ENCODE assay signal across 8 cellular contexts in genomic region chr3:71304684-71305083, GRCh38.
DNase-seq lines count a peak whose midpoint lies in the region; ATAC-seq, FAIRE-seq and TF ChIP-seq lines count a peak whose summit lies in the region.

No MANE protein-coding gene starts in this region.

- peak; percentile 17 for TF ChIP-seq CTCF in bronchial epithelial cell (IDR thresholded peaks at IDR 0.05; ENCODE audit: insufficient read depth, low read length, severe bottlenecking)

- no peak for ATAC-seq in activated CD8-positive, alpha-beta memory T cell treated with anti-CD3 and anti-CD28 coated beads, Interleukin-2, amount 10 ng/mL, durations not matched to agents 7 days and 5 days
- ATAC-seq in stimulated activated naive B cell treated with anti-CD40 and anti-IgM and Interleukin-4, amounts not matched to agents 10 μg/mL and 1 μg/mL and 100 μg/mL, for 72 hours (replicated peaks) = peak; percentile 15 to 19
- ATAC-seq in GM19351 (IDR thresholded peaks at IDR 0.05; ENCODE audit: unreplicated experiment) (no peak), GM19452 (IDR thresholded peaks at IDR 0.05; ENCODE audit: unreplicated experiment) (no peak)

- peaks cover 1% of the 10 kb centered on the region for H3K36me3 Mint-ChIP-seq in activated CD8-positive, alpha-beta memory T cell treated with anti-CD3 and anti-CD28 coated beads, Interleukin-2, amount 10 ng/mL, durations not matched to agents 7 days and 5 days
- peaks cover 12 to 26% of the 10 kb centered on the region in 2 donors for H3K36me3 Mint-ChIP-seq in stimulated activated naive B cell treated with anti-CD40 and anti-IgM and Interleukin-4, amounts not matched to agents 10 μg/mL and 1 μg/mL and 100 μg/mL, for 72 hours

- H3K9me3 Mint-ChIP-seq in activated CD8-positive, alpha-beta memory T cell treated with anti-CD3 and anti-CD28 coated beads, Interleukin-2, amount 10 ng/mL, durations not matched to agents 7 days and 5 days (ENCODE audit: low read depth) = no peaks in the 10 kb centered on the region
- no peaks in the 10 kb centered on the region for H3K9me3 Mint-ChIP-seq in stimulated activated naive B cell treated with anti-CD40 and anti-IgM and Interleukin-4, amounts not matched to agents 10 μg/mL and 1 μg/mL and 100 μg/mL, for 72 hours

- peaks cover 63% of the 10 kb centered on the region for H3K4me1 Mint-ChIP-seq in activated CD8-positive, alpha-beta memory T cell treated with anti-CD3 and anti-CD28 coated beads, Interleukin-2, amount 10 ng/mL, durations not matched to agents 7 days and 5 days
- H3K4me1 Mint-ChIP-seq in stimulated activated naive B cell treated with anti-CD40 and anti-IgM and Interleukin-4, amounts not matched to agents 10 μg/mL and 1 μg/mL and 100 μg/mL, for 72 hours = peaks cover 42 to 81% of the 10 kb centered on the region in 2 donors

- peaks cover 22% of the 10 kb centered on the region for H3K27me3 Mint-ChIP-seq in activated CD8-positive, alpha-beta memory T cell treated with anti-CD3 and anti-CD28 coated beads, Interleukin-2, amount 10 ng/mL, durations not matched to agents 7 days and 5 days
- no peaks in the 10 kb centered on the region for H3K27me3 Mint-ChIP-seq in stimulated activated naive B cell treated with anti-CD40 and anti-IgM and Interleukin-4, amounts not matched to agents 10 μg/mL and 1 μg/mL and 100 μg/mL, for 72 hours

- H3K4me3 Mint-ChIP-seq in activated CD8-positive, alpha-beta memory T cell treated with anti-CD3 and anti-CD28 coated beads, Interleukin-2, amount 10 ng/mL, durations not matched to agents 7 days and 5 days = peak overlapping the region; percentile 66
- peak overlapping the region; percentile 94 to 95 for H3K4me3 Mint-ChIP-seq in stimulated activated naive B cell treated with anti-CD40 and anti-IgM and Interleukin-4, amounts not matched to agents 10 μg/mL and 1 μg/mL and 100 μg/mL, for 72 hours

- no peaks in the 10 kb centered on the region for H3K36me3 ChIP-seq in bronchial epithelial cell (ENCODE audit: control insufficient read depth, insufficient read depth, low read length)

- no peak for DNase-seq in activated CD8-positive, alpha-beta memory T cell treated with anti-CD3 and anti-CD28 coated beads, Interleukin-2, amount 10 ng/mL, durations not matched to agents 7 days and 5 days
- DNase-seq in activated CD8-positive, alpha-beta memory T cell treated with anti-CD3 and anti-CD28 coated beads for 24 hours = no peak
- DNase-seq in bronchial epithelial cell (ENCODE audit: low read depth) (peak; percentile 23), left kidney (ENCODE audit: low read depth, low spot score) (peak; percentile 65), HuH-7 (ENCODE audit: low spot score) (no peak)
- no peak for DNase-seq in stimulated activated naive B cell treated with anti-CD40 and anti-IgM and Interleukin-4, amounts not matched to agents 10 μg/mL and 1 μg/mL and 100 μg/mL, for 72 hours

- CTCF ChIA-PET in activated CD8-positive, alpha-beta memory T cell treated with anti-CD3 and anti-CD28 coated beads, Interleukin-2, amount 10 ng/mL, durations not matched to agents 7 days and 5 days (lab: Charles Lee) = interaction anchor here (1.2 kb wide), 1 partner anchor 298 kb away, joined by 3 read pairs; no protein-coding TSS in a partner anchor

- H3K27me3 ChIP-seq in bronchial epithelial cell (ENCODE audit: control insufficient read depth, insufficient read depth, low read length) = no peaks in the 10 kb centered on the region

- no peak overlapping the region for H3K27ac Mint-ChIP-seq in activated CD8-positive, alpha-beta memory T cell treated with anti-CD3 and anti-CD28 coated beads, Interleukin-2, amount 10 ng/mL, durations not matched to agents 7 days and 5 days
- H3K27ac Mint-ChIP-seq in stimulated activated naive B cell treated with anti-CD40 and anti-IgM and Interleukin-4, amounts not matched to agents 10 μg/mL and 1 μg/mL and 100 μg/mL, for 72 hours = peak overlapping the region; percentile 98

- FAIRE-seq in bronchial epithelial cell (lab: Jason Lieb, UNC) = no peak

- H3K4me3 ChIP-seq in bronchial epithelial cell (ENCODE audit: low read depth, low read length) = no peak overlapping the region

Comparison
In these comparisons a context has a peak if more than half of its experiments do, and no peak if none do; other contexts are left out.
1. ATAC-seq: peak in stimulated activated naive B cell treated with anti-CD40 and anti-IgM and Interleukin-4, amounts not matched to agents 10 μg/mL and 1 μg/mL and 100 μg/mL, for 72 hours (2 of 2); none in activated CD8-positive, alpha-beta memory T cell treated with anti-CD3 and anti-CD28 coated beads, Interleukin-2, amount 10 ng/mL, durations not matched to agents 7 days and 5 days (single experiment), GM19351 (single experiment) and GM19452 (single experiment).
2. DNase-seq: peak in bronchial epithelial cell (single experiment) and left kidney (single experiment); none in activated CD8-positive, alpha-beta memory T cell treated with anti-CD3 and anti-CD28 coated beads, Interleukin-2, amount 10 ng/mL, durations not matched to agents 7 days and 5 days (single experiment), activated CD8-positive, alpha-beta memory T cell treated with anti-CD3 and anti-CD28 coated beads for 24 hours (single experiment), stimulated activated naive B cell treated with anti-CD40 and anti-IgM and Interleukin-4, amounts not matched to agents 10 μg/mL and 1 μg/mL and 100 μg/mL, for 72 hours (single experiment) and HuH-7 (single experiment).